ENCODE assay signal across 19 cellular contexts in genomic region chr2:130875935-130876334, GRCh38. TPM values are rescaled to one million over a fixed set of nuclear protein-coding genes. Genes with fewer than 3 reads are reported as not detected.
DNase-seq lines count a peak whose midpoint lies in the region; ATAC-seq and TF ChIP-seq lines count a peak whose summit lies in the region.
"Had no signal": no experiment of that assay in that cellular context is flagged by ENCODE, and none has a peak within 500 bp of the region (broad histone marks: within the 10 kb centered on the region; RNA-seq: fewer than 3 reads in every experiment).

No MANE protein-coding gene starts in this region.

- POLR2A ChIA-PET in RWPE1 (lab: Yijun Ruan, JAX; ENCODE audit: low non-redundant PET), result no interaction called here

- peaks cover 0 to 16% (median 6%) of the 10 kb centered on the region in 3 experiments; a peak in 5 of 7 replicates for H3K36me3 Mint-ChIP-seq in H9 (ENCODE audit: insufficient read depth in 1 of 3, low read depth in 3 of 3)
- H3K36me3 Mint-ChIP-seq: CD4-positive, CD25-positive, alpha-beta regulatory T cell; CD8-positive, alpha-beta memory T cell; IgD-negative memory B cell had no signal

- TF ChIP-seq CTCF in H9 (conservative IDR thresholded peaks at IDR 0.05) (no peak), RWPE1 (conservative IDR thresholded peaks at IDR 0.05; ENCODE audit: low read depth) (no peak)

- H3K79me1 ChIP-seq in H9 (ENCODE audit: insufficient read depth, low read depth, low read length, poor library complexity, severe bottlenecking), result no peaks in the 10 kb centered on the region

- no peak overlapping the region for H3K9ac ChIP-seq in H9 (ENCODE audit: extremely low read depth, insufficient read length, low read length)

- H3K4me1 ChIP-seq in H9 (ENCODE audit: insufficient read depth, low read length), result no peaks in the 10 kb centered on the region
- H3K4me1 ChIP-seq: BE2C had no signal

- H2BK120ac ChIP-seq in H9 (ENCODE audit: low read depth, low read length, poor library complexity, severe bottlenecking), result no peak overlapping the region

- no peak overlapping the region for H4K5ac ChIP-seq in H9 (ENCODE audit: insufficient read length, low read depth, low read length)

- H4K8ac ChIP-seq in H9 (replicated peaks; ENCODE audit: insufficient read length, low read depth, low read length), result peak overlapping the region; percentile 69

- H3K14ac ChIP-seq in H9 (ENCODE audit: insufficient read depth, low read length), result no peak overlapping the region; the same call in 1 of the 2 replicates

- H3K23me2 ChIP-seq in H9 (ENCODE audit: insufficient read length, low read depth, low read length, poor library complexity, severe bottlenecking), result no peaks in the 10 kb centered on the region

- no peak overlapping the region for H2BK20ac ChIP-seq in H9 (ENCODE audit: low read depth, low read length, poor library complexity, severe bottlenecking)

- CTCF ChIA-PET in RWPE1 (lab: Yijun Ruan, JAX), result interaction anchor here (0.6 kb wide), 1 partner anchor 13 kb away, joined by 5 read pairs; no protein-coding TSS in a partner anchor

- H2BK15ac ChIP-seq in H9 (ENCODE audit: low read depth, low read length), result no peak overlapping the region

- peak; percentile 21 for DNase-seq in H9
- no peak for DNase-seq in RWPE1 (ENCODE audit: low spot score)
- DNase-seq in mesenteric fat pad (ENCODE audit: low spot score), result peak; percentile 72
- DNase-seq in ureter (ENCODE audit: low spot score), result peak; percentile 5
- no peak for DNase-seq in T-helper 2 cell
- DNase-seq: ACHN; BE2C; C1 segment of cervical spinal cord; CD4-positive, CD25-positive, alpha-beta regulatory T cell; CD8-positive, alpha-beta memory T cell; COR-L47; DMS 273 treated with DMSO at 0.1 percent for 48 hours; DMS53; DND-41; EL had no signal

- H3K79me2 ChIP-seq in H9 (ENCODE audit: insufficient read depth, low read length), result no peaks in the 10 kb centered on the region

- no peak overlapping the region for H2AK5ac ChIP-seq in H9 (ENCODE audit: insufficient read length, low read length)

- H3K27ac ChIP-seq in H9 (ENCODE audit: insufficient read length, low read depth, low read length) (no peak overlapping the region), RWPE1 (0 out of 2 replicates have a peak overlapping the region, but pooled peaks have one; percentile 3)

- no peaks in the 10 kb centered on the region for H4K20me1 ChIP-seq in H9 (ENCODE audit: control insufficient read depth, insufficient read depth, insufficient read length)

- no peak overlapping the region for H3T11ph ChIP-seq in H9 (ENCODE audit: low read length)

- H3K9me3 ChIP-seq in H9 (ENCODE audit: control insufficient read depth, low read depth, low read length), result no peaks in the 10 kb centered on the region
- H3K9me3 ChIP-seq: BE2C, HAP-1 had no signal

- H3K4ac ChIP-seq in H9 (ENCODE audit: low read depth, low read length), result no peak overlapping the region

- no peaks in the 10 kb centered on the region for H3K27me3 ChIP-seq in H9 (ENCODE audit: insufficient read depth, low read length)
- H3K27me3 ChIP-seq: BE2C had no signal

- H3K23ac ChIP-seq in H9 (ENCODE audit: insufficient read length, low read depth, low read length), result no peak overlapping the region

- no peak overlapping the region for H2AFZ ChIP-seq in H9 (ENCODE audit: low read length)

- no peak for ATAC-seq in GM21381 (IDR thresholded peaks at IDR 0.05; ENCODE audit: unreplicated experiment)
- ATAC-seq: GM12878 had no signal

- no CpG with 5 or more reads among the region's 9 CpGs for WGBS in H9 (ENCODE audit: extremely low coverage, insufficient read length, low lambda C conversion rate)

- H2BK5ac ChIP-seq in H9 (ENCODE audit: insufficient read length, low read length), result no peak overlapping the region

- no peak overlapping the region for H2BK12ac ChIP-seq in H9 (ENCODE audit: insufficient read length, low read depth, low read length)

- no peak overlapping the region for H3K27ac Mint-ChIP-seq in H9
- H3K27ac Mint-ChIP-seq: CD4-positive, CD25-positive, alpha-beta regulatory T cell; CD8-positive, alpha-beta memory T cell; IgD-negative memory B cell had no signal

- H3K56ac ChIP-seq in H9 (ENCODE audit: insufficient read length, low read depth, low read length), result no peak overlapping the region

- no peak overlapping the region for H3K4me2 ChIP-seq in H9 (ENCODE audit: insufficient read depth, insufficient read length, low read length)

- H3K9me3 Mint-ChIP-seq in H9, result peaks cover 6 to 7% of the 10 kb centered on the region in 2 experiments; a peak in 4 of 5 replicates
- H3K9me3 Mint-ChIP-seq: CD8-positive, alpha-beta memory T cell; IgD-negative memory B cell had no signal

- no peak overlapping the region for H3K18ac ChIP-seq in H9 (ENCODE audit: insufficient read length, low read depth, low read length)

- H3K4me3 Mint-ChIP-seq in H9, result no peak overlapping the region
- H3K4me3 Mint-ChIP-seq: CD4-positive, CD25-positive, alpha-beta regulatory T cell; CD8-positive, alpha-beta memory T cell; IgD-negative memory B cell had no signal

- H3K4me1 Mint-ChIP-seq in H9, result peaks cover 13 to 17% of the 10 kb centered on the region in 2 experiments
- H3K4me1 Mint-ChIP-seq: CD8-positive, alpha-beta memory T cell had no signal

- H4K91ac ChIP-seq in H9 (ENCODE audit: insufficient read length, low read depth, low read length), result no peak overlapping the region

- no peaks in the 10 kb centered on the region for H3K27me3 Mint-ChIP-seq in H9 (ENCODE audit: low read depth)
- H3K27me3 Mint-ChIP-seq: CD4-positive, CD25-positive, alpha-beta regulatory T cell had no signal

RNA-seq across cellular contexts. Expression of gene ARHGEF4, which starts 39.2 kb away (rescaled TPM):
- total RNA-seq in H9 (2021) (12.5 and 12.6 TPM in 2 replicates), mesenteric fat pad (9.4 TPM), ureter (16.4 TPM)

Comparison
In these comparisons a context has a peak if more than half of its experiments do, and no peak if none do; other contexts are left out.
1. DNase-seq: peak in H9 (single experiment), mesenteric fat pad (single experiment) and ureter (single experiment); none in RWPE1 (single experiment) and T-helper 2 cell (0 of 5).